ENCODE assay signal across 23 cellular contexts in the genomic region with DNA sequence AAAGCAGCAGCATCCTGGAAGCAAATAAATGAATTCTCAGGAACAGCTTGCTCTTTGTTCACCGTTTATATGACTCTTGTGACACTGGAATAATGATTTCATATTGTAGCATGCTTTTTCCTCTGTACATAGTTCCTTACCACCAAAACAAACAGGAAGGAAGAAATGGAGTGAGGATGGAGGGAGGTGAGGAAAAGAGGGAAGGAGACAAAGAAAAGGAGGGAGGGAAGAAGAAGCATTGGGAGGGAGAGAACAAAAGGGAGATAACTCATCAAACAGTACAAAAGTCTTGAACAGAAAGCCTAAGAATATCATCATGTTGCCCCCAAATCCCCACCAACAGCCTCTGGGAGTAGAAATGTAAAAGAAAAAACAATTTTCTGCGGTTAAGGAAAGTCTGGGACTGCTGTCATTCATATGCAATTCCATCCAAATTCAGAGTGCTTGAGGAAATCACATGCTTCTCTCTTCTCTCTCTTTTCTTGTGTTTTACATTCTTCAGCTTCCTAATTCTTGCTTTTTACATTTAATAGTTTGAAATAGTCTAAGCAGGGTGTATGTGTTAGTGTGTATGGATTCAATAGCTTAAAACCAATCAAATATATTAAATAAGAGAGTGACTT.
DNase-seq lines count a peak whose midpoint lies in the region; ATAC-seq and TF ChIP-seq lines count a peak whose summit lies in the region.
"Had no signal": no experiment of that assay in that cellular context is flagged by ENCODE, and none has a peak within 500 bp of the region (broad histone marks: within the 10 kb centered on the region; RNA-seq: fewer than 3 reads in every experiment).

No MANE protein-coding gene starts in this region.

- ATAC-seq in GM21528 (IDR thresholded peaks at IDR 0.05; ENCODE audit: low FRiP score, unreplicated experiment): no peak
- ATAC-seq: A549, GM12878, Panc1, SK-N-SH treated with all-trans-retinoic acid at 6 μM for 48 hours had no signal

- no peak for TF ChIP-seq CTCF in HEK293 (tag by site-specific recombination; IDR thresholded peaks at IDR 0.05)
- TF ChIP-seq CTCF in nephron progenitor cell (IDR thresholded peaks at IDR 0.05): no peak
- TF ChIP-seq CTCF in parathyroid adenoma (IDR thresholded peaks at IDR 0.05): no peak

- DNase-seq in NCI-H69 (lab: John Stamatoyannopoulos, UW): peak; percentile 43
- DNase-seq in nephron progenitor cell: no peak
- DNase-seq in activated naive CD8-positive, alpha-beta T cell treated with anti-CD3 and anti-CD28 coated beads for 36 hours: no peak
- DNase-seq in retina: no peak
- DNase-seq: AML-193; CD4-positive, alpha-beta memory T cell; COR-L47; DMS79; EL; GDM1; KG1; MM.1S; NCI-H2029; NCI-H446 treated with DMSO at 0.1 percent for 48 hours; NCI-H526 treated with DMSO at 0.1 percent for 48 hours had no signal

- CTCF ChIA-PET in HEK293 (lab: Yijun Ruan, JAX): interaction anchor here (0.7 kb wide), 2 partner anchors 15 to 88 kb away, joined by 3 read pairs; no protein-coding TSS in a partner anchor

- H3K27me3 Mint-ChIP-seq in nephron progenitor cell (ENCODE audit: low read depth, poor library complexity): peaks cover 4% of the 10 kb centered on the region
- H3K27me3 Mint-ChIP-seq in activated naive CD8-positive, alpha-beta T cell treated with anti-CD3 and anti-CD28 coated beads for 36 hours: no peaks in the 10 kb centered on the region
- H3K27me3 Mint-ChIP-seq: CD4-positive, alpha-beta memory T cell had no signal

- H3K9me3 Mint-ChIP-seq in nephron progenitor cell: peaks cover 15% of the 10 kb centered on the region
- no peaks in the 10 kb centered on the region for H3K9me3 Mint-ChIP-seq in activated naive CD8-positive, alpha-beta T cell treated with anti-CD3 and anti-CD28 coated beads for 36 hours

- peak overlapping the region; percentile 70 for H3K27ac Mint-ChIP-seq in nephron progenitor cell
- no peak overlapping the region for H3K27ac Mint-ChIP-seq in activated naive CD8-positive, alpha-beta T cell treated with anti-CD3 and anti-CD28 coated beads for 36 hours
- H3K27ac Mint-ChIP-seq: CD4-positive, alpha-beta memory T cell had no signal

- POLR2A ChIA-PET in HEK293 (lab: Yijun Ruan, JAX): no interaction called here

- peaks cover 23% of the 10 kb centered on the region for H3K79me2 ChIP-seq in parathyroid adenoma

- H3K4me1 Mint-ChIP-seq in nephron progenitor cell: peaks cover 40% of the 10 kb centered on the region
- H3K4me1 Mint-ChIP-seq in activated naive CD8-positive, alpha-beta T cell treated with anti-CD3 and anti-CD28 coated beads for 36 hours: no peaks in the 10 kb centered on the region
- H3K4me1 Mint-ChIP-seq: CD4-positive, alpha-beta memory T cell had no signal

- no peak overlapping the region for H3K4me3 Mint-ChIP-seq in nephron progenitor cell
- no peak overlapping the region for H3K4me3 Mint-ChIP-seq in activated naive CD8-positive, alpha-beta T cell treated with anti-CD3 and anti-CD28 coated beads for 36 hours
- H3K4me3 Mint-ChIP-seq: CD4-positive, alpha-beta memory T cell had no signal

- H3K27ac ChIP-seq in HEK293 (ENCODE audit: extremely low read depth, low read depth, low read length) (no peak overlapping the region), parathyroid adenoma (peak overlapping the region; percentile 17)
- H3K27ac ChIP-seq: A549; BLaER1 treated with 17β-estradiol and CSF1 and Interleukin-3, amounts not matched to agents 10 nM and 100 nM had no signal

- H3K4me2 ChIP-seq in parathyroid adenoma (ENCODE audit: low read length): no peak overlapping the region
- H3K4me2 ChIP-seq: A549 had no signal

- H3K4me1 ChIP-seq in HEK293 (ENCODE audit: control insufficient read depth, insufficient read depth, low read length) (peaks cover 18% of the 10 kb centered on the region), parathyroid adenoma (peaks cover 8% of the 10 kb centered on the region)
- H3K4me1 ChIP-seq: A549 had no signal

- no peak overlapping the region for H2AFZ ChIP-seq in parathyroid adenoma

- H3K9me3 ChIP-seq in HEK293 (ENCODE audit: control insufficient read depth, insufficient read depth, low read depth, low read length) (no peaks in the 10 kb centered on the region), parathyroid adenoma (ENCODE audit: control insufficient read depth, low read length) (no peaks in the 10 kb centered on the region)
- H3K9me3 ChIP-seq: A549; BLaER1 treated with 17β-estradiol and CSF1 and Interleukin-3, amounts not matched to agents 10 nM and 100 nM had no signal

- no peaks in the 10 kb centered on the region for H3K27me3 ChIP-seq in parathyroid adenoma (ENCODE audit: control insufficient read depth, insufficient read depth, low read length)
- H3K27me3 ChIP-seq: BLaER1 treated with 17β-estradiol and CSF1 and Interleukin-3, amounts not matched to agents 10 nM and 100 nM had no signal

- peaks cover 10% of the 10 kb centered on the region for H3K36me3 Mint-ChIP-seq in nephron progenitor cell (ENCODE audit: low read depth)
- H3K36me3 Mint-ChIP-seq in activated naive CD8-positive, alpha-beta T cell treated with anti-CD3 and anti-CD28 coated beads for 36 hours: no peaks in the 10 kb centered on the region
- H3K36me3 Mint-ChIP-seq: CD4-positive, alpha-beta memory T cell had no signal

- H3K36me3 ChIP-seq in HEK293 (ENCODE audit: control insufficient read depth in 2 of 2, insufficient read depth in 1 of 2, low read length in 2 of 2) (peaks cover 4 to 6% of the 10 kb centered on the region in 2 experiments; a peak in 2 of 3 replicates), parathyroid adenoma (ENCODE audit: control insufficient read depth, insufficient read depth, low read length) (no peaks in the 10 kb centered on the region)
- H3K36me3 ChIP-seq: BLaER1 treated with 17β-estradiol and CSF1 and Interleukin-3, amounts not matched to agents 10 nM and 100 nM had no signal

- H3K4me3 ChIP-seq in HEK293 (ENCODE audit: low read depth, low read length): no peak overlapping the region
- H3K4me3 ChIP-seq in parathyroid adenoma (ENCODE audit: low read depth, low read length): no peak overlapping the region
- H3K4me3 ChIP-seq: A549; BLaER1 treated with 17β-estradiol and CSF1 and Interleukin-3, amounts not matched to agents 10 nM and 100 nM; GM12878 had no signal

- no peak overlapping the region for H3K9ac ChIP-seq in parathyroid adenoma
- H3K9ac ChIP-seq: BLaER1 treated with 17β-estradiol and CSF1 and Interleukin-3, amounts not matched to agents 10 nM and 100 nM had no signal

TF ChIP-seq in HEK293, 187 proteins besides CTCF, POLR2A, EP300 and RAD21:
- TF ChIP-seq ZNF366 (tag by site-specific recombination; conservative IDR thresholded peaks at IDR 0.05) (peak; percentile 68), ZNF211 (tag by site-specific recombination; IDR thresholded peaks at IDR 0.05; ENCODE audit: low read depth) (no peak)
